In the genomic region with DNA sequence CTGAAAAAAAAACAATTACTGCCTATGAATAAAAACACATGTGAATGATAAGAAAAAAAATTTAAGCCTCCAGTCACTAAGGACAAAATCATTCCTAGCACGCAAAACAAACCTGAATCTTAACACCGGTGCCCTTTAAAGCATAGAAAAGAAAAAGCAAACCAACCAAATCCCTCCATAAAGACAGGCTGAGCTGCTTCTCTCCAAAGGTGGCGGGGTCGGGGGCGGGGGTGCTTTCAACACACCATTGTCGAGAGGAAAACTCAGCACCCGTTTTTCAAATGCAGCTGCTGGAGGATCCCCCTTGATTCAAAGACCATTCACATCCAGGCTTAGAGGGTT, we compare ENCODE assay signal across 10 cellular contexts. TPM values are rescaled to one million over a fixed set of nuclear protein-coding genes. Genes with fewer than 3 reads are reported as not detected.
DNase-seq lines count a peak whose midpoint lies in the region; ATAC-seq and TF ChIP-seq lines count a peak whose summit lies in the region.
"Had no signal": no experiment of that assay in that cellular context is flagged by ENCODE, and none has a peak within 500 bp of the region (broad histone marks: within the 10 kb centered on the region; RNA-seq: fewer than 3 reads in every experiment).

No MANE protein-coding gene starts in this region.

- H3K36me3 ChIP-seq in left lung (peaks cover 0 to 4% of the 10 kb centered on the region in 2 donors), thymus (ENCODE audit: control insufficient read depth, insufficient read depth) (no peaks in the 10 kb centered on the region)

- H3K4me3 ChIP-seq in left lung, result peak overlapping the region; percentile 25 to 49
- H3K4me3 ChIP-seq in thymus (ENCODE audit: low read length), result peak overlapping the region; percentile 20

- H3K27me3 ChIP-seq in left lung (peaks cover 23 to 59% of the 10 kb centered on the region in 2 donors), thymus (ENCODE audit: control insufficient read depth, insufficient read depth) (peaks cover 35% of the 10 kb centered on the region)

- peaks cover 14% of the 10 kb centered on the region for H3K9me3 Mint-ChIP-seq in activated naive CD4-positive, alpha-beta T cell treated with anti-CD3 and anti-CD28 coated beads, Interleukin-2, amount 10 ng/mL, durations not matched to agents 7 days and 5 days
- peaks cover 8 to 9% of the 10 kb centered on the region in 2 donors for H3K9me3 Mint-ChIP-seq in activated naive CD4-positive, alpha-beta T cell treated with anti-CD3 and anti-CD28 coated beads, Interleukin-2, amount 50 U/mL, for 72 hours
- H3K9me3 Mint-ChIP-seq in activated naive CD8-positive, alpha-beta T cell treated with anti-CD3 and anti-CD28 coated beads, Interleukin-2, amount 50 U/mL, for 24 hours, result peaks cover 11% of the 10 kb centered on the region

- H3K4me3 Mint-ChIP-seq in activated naive CD4-positive, alpha-beta T cell treated with anti-CD3 and anti-CD28 coated beads, Interleukin-2, amount 10 ng/mL, durations not matched to agents 7 days and 5 days, result peak overlapping the region; percentile 88
- peak overlapping the region; percentile 72 for H3K4me3 Mint-ChIP-seq in activated naive CD8-positive, alpha-beta T cell treated with anti-CD3 and anti-CD28 coated beads, Interleukin-2, amount 50 U/mL, for 24 hours

- H3K27ac ChIP-seq in left lung (peak overlapping the region in 1 of 2 donors; percentile 79), thymus (ENCODE audit: low read depth) (no peak overlapping the region)
- H3K27ac ChIP-seq: C4-2B had no signal

- H3K27me3 Mint-ChIP-seq in activated naive CD4-positive, alpha-beta T cell treated with anti-CD3 and anti-CD28 coated beads, Interleukin-2, amount 10 ng/mL, durations not matched to agents 7 days and 5 days, result peaks cover 35% of the 10 kb centered on the region
- peaks cover 54% of the 10 kb centered on the region for H3K27me3 Mint-ChIP-seq in activated naive CD8-positive, alpha-beta T cell treated with anti-CD3 and anti-CD28 coated beads, Interleukin-2, amount 50 U/mL, for 24 hours

- 5% methylated on average over 7 of the region's 7 CpGs for WGBS in thymus

- intact Hi-C loops in left lung (cut with DNase I) (no loop called here), head of caudate nucleus (cut with DNase I) (no loop called here)

- peaks cover 27% of the 10 kb centered on the region for H3K4me1 Mint-ChIP-seq in activated naive CD4-positive, alpha-beta T cell treated with anti-CD3 and anti-CD28 coated beads, Interleukin-2, amount 10 ng/mL, durations not matched to agents 7 days and 5 days
- peaks cover 17% of the 10 kb centered on the region for H3K4me1 Mint-ChIP-seq in activated naive CD8-positive, alpha-beta T cell treated with anti-CD3 and anti-CD28 coated beads, Interleukin-2, amount 50 U/mL, for 24 hours

- no peak for TF ChIP-seq CTCF in left lung (IDR thresholded peaks at IDR 0.05)

- CTCF ChIA-PET in activated naive CD4-positive, alpha-beta T cell treated with anti-CD3 and anti-CD28 coated beads, Interleukin-2, amount 10 ng/mL, durations not matched to agents 7 days and 5 days (lab: Charles Lee), result interaction anchor here (1.4 kb wide), 1 partner anchor 11 kb away, joined by 4 read pairs; no protein-coding TSS in a partner anchor

- ATAC-seq in activated naive CD4-positive, alpha-beta T cell treated with anti-CD3 and anti-CD28 coated beads, Interleukin-2, amount 50 U/mL, for 72 hours, result no peak
- ATAC-seq in activated naive CD8-positive, alpha-beta T cell treated with anti-CD3 and anti-CD28 coated beads, Interleukin-2, amount 50 U/mL, for 24 hours, result no peak
- no peak for ATAC-seq in left lung
- ATAC-seq in HG02610 (IDR thresholded peaks at IDR 0.05; ENCODE audit: unreplicated experiment), result no peak

- H3K36me3 Mint-ChIP-seq in activated naive CD4-positive, alpha-beta T cell treated with anti-CD3 and anti-CD28 coated beads, Interleukin-2, amount 10 ng/mL, durations not matched to agents 7 days and 5 days, result peaks cover 28% of the 10 kb centered on the region
- peaks cover 8 to 12% of the 10 kb centered on the region in 2 donors for H3K36me3 Mint-ChIP-seq in activated naive CD4-positive, alpha-beta T cell treated with anti-CD3 and anti-CD28 coated beads, Interleukin-2, amount 50 U/mL, for 72 hours
- peaks cover 4% of the 10 kb centered on the region for H3K36me3 Mint-ChIP-seq in activated naive CD8-positive, alpha-beta T cell treated with anti-CD3 and anti-CD28 coated beads, Interleukin-2, amount 50 U/mL, for 24 hours (ENCODE audit: low read depth)

- H3K27ac Mint-ChIP-seq in activated naive CD4-positive, alpha-beta T cell treated with anti-CD3 and anti-CD28 coated beads, Interleukin-2, amount 10 ng/mL, durations not matched to agents 7 days and 5 days, result peak overlapping the region; percentile 82
- no peak overlapping the region for H3K27ac Mint-ChIP-seq in activated naive CD4-positive, alpha-beta T cell treated with anti-CD3 and anti-CD28 coated beads, Interleukin-2, amount 50 U/mL, for 72 hours
- H3K27ac Mint-ChIP-seq in activated naive CD8-positive, alpha-beta T cell treated with anti-CD3 and anti-CD28 coated beads, Interleukin-2, amount 50 U/mL, for 24 hours, result no peak overlapping the region

- H3K4me1 ChIP-seq in left lung (peaks cover 7 to 25% of the 10 kb centered on the region in 2 donors), thymus (ENCODE audit: control insufficient read depth, insufficient read depth, low read length) (no peaks in the 10 kb centered on the region)

- peaks cover 0 to 20% of the 10 kb centered on the region in 2 donors for H3K9me3 ChIP-seq in left lung
- peaks cover 2% of the 10 kb centered on the region for H3K9me3 ChIP-seq in thymus (ENCODE audit: control insufficient read depth)

- no peak for DNase-seq in activated naive CD4-positive, alpha-beta T cell treated with anti-CD3 and anti-CD28 coated beads, Interleukin-2, amount 10 ng/mL, durations not matched to agents 7 days and 5 days
- no peak for DNase-seq in activated naive CD4-positive, alpha-beta T cell treated with anti-CD3 and anti-CD28 coated beads, Interleukin-2, amount 50 U/mL, for 72 hours (ENCODE audit: low spot score in 2 of 2)
- DNase-seq in activated naive CD8-positive, alpha-beta T cell treated with anti-CD3 and anti-CD28 coated beads, Interleukin-2, amount 50 U/mL, for 24 hours, result no peak
- DNase-seq in left lung, result no peak
- no peak for DNase-seq in NCI-H2107 treated with DMSO at 0.1 percent for 48 hours (lab: John Stamatoyannopoulos, UW; ENCODE audit: unreplicated experiment)
- no peak for DNase-seq in head of caudate nucleus
- DNase-seq: NCI-H2081 treated with DMSO at 0.1 percent for 48 hours had no signal

RNA-seq across cellular contexts. Expression of gene ST8SIA6, which starts 1.4 kb away (rescaled TPM):
- under 1 TPM in 1 of 2 donors, not detected in 1; 0.10 TPM for total RNA-seq in activated naive CD4-positive, alpha-beta T cell treated with anti-CD3 and anti-CD28 coated beads, Interleukin-2, amount 50 U/mL, for 72 hours
- total RNA-seq in left lung, result 1 to 10 TPM; 3.3 to 7.5 TPM
- 0.18 TPM for polyA plus RNA-seq in thymus
